Comparison of ENCODE assay signal across 8 cellular contexts in the genomic region with DNA sequence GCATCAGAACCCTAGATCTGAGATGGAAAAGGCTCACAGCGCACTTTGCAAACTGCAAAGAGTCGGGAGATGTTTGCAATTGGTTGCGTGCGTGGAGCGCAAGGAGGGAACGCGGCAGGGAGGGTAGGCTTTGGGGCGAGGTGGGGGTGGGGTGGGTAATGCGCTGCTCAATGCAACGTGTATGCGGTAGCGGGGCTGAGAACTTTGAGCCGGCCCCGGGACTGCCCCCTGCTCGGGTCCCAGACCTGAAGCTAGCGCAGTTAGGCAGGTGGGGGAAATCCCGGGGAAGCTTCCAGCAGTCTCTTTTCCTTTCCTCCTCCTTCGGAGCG. TPM values are rescaled to one million over a fixed set of nuclear protein-coding genes. Genes with fewer than 3 reads are reported as not detected.
DNase-seq lines count a peak whose midpoint lies in the region; ATAC-seq, FAIRE-seq and TF ChIP-seq lines count a peak whose summit lies in the region.

No MANE protein-coding gene starts in this region.

- no peaks in the 10 kb centered on the region for H3K27me3 ChIP-seq in SU-DHL-6 (ENCODE audit: low read length)

- no peak for FAIRE-seq in frontal cortex (lab: Jason Lieb, UNC)

- no peaks in the 10 kb centered on the region for H3K9me3 Mint-ChIP-seq in neural crest cell

- H3K4me3 ChIP-seq in GM12864 (ENCODE audit: low read depth, low read length) (peak overlapping the region; percentile 67), SU-DHL-6 (ENCODE audit: insufficient read depth, low read length, poor library complexity, severe bottlenecking) (peak overlapping the region; percentile 59), epithelial cell of proximal tubule (ENCODE audit: low read depth, low read length) (peak overlapping the region; percentile 95)

- H2AFZ ChIP-seq in SU-DHL-6 (ENCODE audit: low read depth, low read length, severe bottlenecking), result peak overlapping the region; percentile 73

- H3F3A ChIP-seq in SU-DHL-6 (ENCODE audit: insufficient read depth), result 0 out of 2 replicates have a peak, but pooled peaks cover 3% of the 10 kb centered on the region

- H3K27ac ChIP-seq in SU-DHL-6 (ENCODE audit: low read depth, low read length), result peak overlapping the region; percentile 27; the same call in 1 of the 2 replicates

- H3K4me3 Mint-ChIP-seq in neural crest cell, result peak overlapping the region; percentile 89

- H4K20me1 ChIP-seq in SU-DHL-6 (ENCODE audit: low read depth, low read length), result no peaks in the 10 kb centered on the region

- H3K79me2 ChIP-seq in SU-DHL-6 (ENCODE audit: insufficient read depth, low read length), result no peaks in the 10 kb centered on the region

- no peak for DNase-seq in GM12864 (ENCODE audit: low read depth)
- DNase-seq in epithelial cell of proximal tubule (ENCODE audit: low read depth), result no peak
- DNase-seq in neural crest cell (ENCODE audit: low read depth, low spot score), result no peak
- DNase-seq in NCI-H748 (lab: John Stamatoyannopoulos, UW; ENCODE audit: unreplicated experiment), result no peak
- no peak for DNase-seq in frontal cortex (ENCODE audit: low spot score in 2 of 2)

- H3K4me2 ChIP-seq in SU-DHL-6 (ENCODE audit: low read depth, low read length, poor library complexity, severe bottlenecking), result peak overlapping the region; percentile 81

- no peaks in the 10 kb centered on the region for H3K36me3 ChIP-seq in SU-DHL-6 (ENCODE audit: low read length)

- no peaks in the 10 kb centered on the region for H3K9me3 ChIP-seq in SU-DHL-6 (ENCODE audit: insufficient read depth, low read length)

- no peaks in the 10 kb centered on the region for H3K36me3 Mint-ChIP-seq in neural crest cell (ENCODE audit: low read depth)

- peak overlapping the region; percentile 97 for H3K27ac Mint-ChIP-seq in neural crest cell (ENCODE audit: unreplicated experiment)

- no peaks in the 10 kb centered on the region for H3K9me2 ChIP-seq in SU-DHL-6 (replicated peaks; ENCODE audit: insufficient read depth, low read length)

- H3K9ac ChIP-seq in SU-DHL-6 (ENCODE audit: low read length), result peak overlapping the region; percentile 59

- H3K4me1 Mint-ChIP-seq in neural crest cell, result peaks cover 27% of the 10 kb centered on the region

- TF ChIP-seq CTCF in GM12864 (IDR thresholded peaks at IDR 0.05; ENCODE audit: low read depth, low read length, missing control alignments) (no peak), SU-DHL-6 (IDR thresholded peaks at IDR 0.05; ENCODE audit: insufficient read depth, low read length, poor library complexity, severe bottlenecking) (no peak), epithelial cell of proximal tubule (conservative IDR thresholded peaks at IDR 0.05; ENCODE audit: low read depth, low read length) (no peak), neural crest cell (conservative IDR thresholded peaks at IDR 0.05) (no peak)

- H3K27me3 Mint-ChIP-seq in neural crest cell (ENCODE audit: low read depth), result peaks cover 46% of the 10 kb centered on the region

- ATAC-seq in HG02763 (IDR thresholded peaks at IDR 0.05; ENCODE audit: unreplicated experiment) (peak; percentile 22), GM21515 (IDR thresholded peaks at IDR 0.05; ENCODE audit: unreplicated experiment) (no peak)

RNA-seq across cellular contexts. Expression of a gene that starts 1.0 kb away (rescaled TPM):
- 0.65 and 3.4 TPM in 2 replicates for total RNA-seq in epithelial cell of proximal tubule
- total RNA-seq in neural crest cell, result 0.26 and 0.45 TPM in 2 replicates
- total RNA-seq in frontal cortex, result 2.0 TPM

RNA-seq across cellular contexts. Expression of a gene that starts 28.1 kb away (rescaled TPM):
- total RNA-seq in epithelial cell of proximal tubule (6.9 and 9.7 TPM in 2 replicates), neural crest cell (16.2 and 19.8 TPM in 2 replicates), frontal cortex (54.2 TPM)

RNA-seq across cellular contexts. Expression of a gene that starts 29.5 kb away (rescaled TPM):
- total RNA-seq in epithelial cell of proximal tubule (0.17 TPM in 1 of 2 replicates, not detected in the other), neural crest cell (not detected in 2 replicates), frontal cortex (0.82 TPM)

RNA-seq across cellular contexts. Expression of a gene that starts 38.5 kb away (rescaled TPM):
- total RNA-seq in epithelial cell of proximal tubule (106 and 146 TPM in 2 replicates), neural crest cell (46.1 and 49.9 TPM in 2 replicates), frontal cortex (9.0 TPM)

RNA-seq across cellular contexts. Expression of a gene that starts 45.0 kb away (rescaled TPM):
- total RNA-seq in epithelial cell of proximal tubule (66.6 and 71.6 TPM in 2 replicates), neural crest cell (111 and 115 TPM in 2 replicates), frontal cortex (55.0 TPM)
